In the genomic region with DNA sequence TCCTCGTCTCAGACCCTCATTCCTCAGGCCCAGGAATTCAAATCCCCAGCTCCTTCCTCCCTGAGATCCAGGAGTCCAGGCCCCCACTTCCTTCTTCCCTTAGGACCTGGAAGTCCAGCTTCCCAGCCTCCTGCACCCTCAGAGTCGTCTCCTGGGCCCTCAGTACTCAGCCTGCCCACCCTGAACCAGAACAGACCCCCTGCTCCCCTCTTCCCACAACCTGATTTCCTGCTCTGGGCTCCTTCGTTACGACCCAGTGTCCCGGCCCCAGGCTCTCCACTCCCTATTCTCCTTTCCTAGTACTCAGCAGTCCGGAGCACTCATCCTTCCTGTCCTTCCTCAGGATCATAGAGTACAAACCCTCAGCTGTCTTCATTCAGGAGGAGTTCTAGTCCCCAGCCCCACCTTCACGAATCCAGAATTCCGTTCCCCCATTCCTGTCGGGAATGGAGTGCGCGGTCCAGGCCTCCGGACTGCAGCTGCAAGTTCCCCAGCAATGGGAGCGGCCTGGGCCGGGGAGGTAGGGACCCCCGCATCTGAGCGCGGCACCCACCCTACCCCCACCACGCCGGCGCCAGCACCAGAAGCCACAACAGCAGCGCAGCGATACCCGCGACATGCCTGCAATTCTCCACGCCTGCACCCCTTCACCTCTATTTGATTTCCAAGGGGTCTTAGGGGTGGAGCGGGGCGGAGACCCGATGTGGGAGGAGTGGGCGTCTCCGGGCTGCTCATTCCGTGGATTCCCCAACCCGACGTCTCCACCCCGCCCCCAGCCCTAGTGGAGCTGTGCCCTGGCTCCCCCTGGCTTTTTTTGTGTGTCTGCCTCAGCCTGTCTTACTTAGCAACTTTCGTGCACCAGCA, we compare ENCODE assay signal across 8 cellular contexts. TPM values are rescaled to one million over a fixed set of nuclear protein-coding genes. Genes with fewer than 3 reads are reported as not detected.
DNase-seq lines count a peak whose midpoint lies in the region; ATAC-seq, FAIRE-seq and TF ChIP-seq lines count a peak whose summit lies in the region.

No MANE protein-coding gene starts in this region.

- H3K9me3 ChIP-seq in A549 (no peaks in the 10 kb centered on the region), HUES48 (ENCODE audit: control insufficient read depth, insufficient read depth, low read length) (no peaks in the 10 kb centered on the region), mucosa of rectum (ENCODE audit: control insufficient read depth in 2 of 2, low read length in 2 of 2) (no peaks in the 10 kb centered on the region)

- FAIRE-seq in A549 (lab: Jason Lieb, UNC): no peak

- no peak for TF ChIP-seq POLR2A in A549 (IDR thresholded peaks at IDR 0.05; ENCODE audit: low read length)

- peak overlapping the region; percentile 85 for H3K4me3 Mint-ChIP-seq in chondrocyte (ENCODE audit: unreplicated experiment)

- peaks cover 11% of the 10 kb centered on the region for H3K36me3 Mint-ChIP-seq in chondrocyte (ENCODE audit: low read depth)

- no peak overlapping the region for H3K4me3 ChIP-seq in A549
- H3K4me3 ChIP-seq in HUES48 (ENCODE audit: low read depth, low read length): peak overlapping the region; percentile 72
- peak overlapping the region; percentile 44 to 48 for H3K4me3 ChIP-seq in mucosa of rectum (ENCODE audit: low read length in 2 of 2)

- no peak for DNase-seq in A549 (ENCODE audit: low read depth in 1 of 2, low spot score in 1 of 2)
- DNase-seq in chondrocyte (ENCODE audit: low spot score): no peak
- DNase-seq in NCI-H774 (lab: John Stamatoyannopoulos, UW): no peak
- DNase-seq in germinal center (ENCODE audit: low spot score): no peak
- DNase-seq in NCI-H510A (lab: John Stamatoyannopoulos, UW): no peak

- TF ChIP-seq RAD21 in A549 (conservative IDR thresholded peaks at IDR 0.05 in 1 of 2, IDR thresholded peaks at IDR 0.05 in 1 of 2): no peak

- no peak for TF ChIP-seq EP300 in A549 (IDR thresholded peaks at IDR 0.05)

- WGBS in A549 (ENCODE audit: missing lambda C conversion rate): 89% methylated on average over 35 of the region's 35 CpGs

- peak overlapping the region; percentile 59 for H3K27ac Mint-ChIP-seq in chondrocyte (ENCODE audit: unreplicated experiment)

- H3K36me3 ChIP-seq in HUES48 (ENCODE audit: control insufficient read depth, insufficient read depth, low read length): peaks cover 22% of the 10 kb centered on the region
- H3K36me3 ChIP-seq in mucosa of rectum (ENCODE audit: control insufficient read depth in 2 of 2, insufficient read depth in 2 of 2, low read length in 2 of 2): peaks cover 18 to 21% of the 10 kb centered on the region in 2 donors

- CTCF ChIA-PET in A549 (lab: Yijun Ruan, JAX): interaction anchor here (0.7 to 1.5 kb wide), 7 partner anchors 8 to 453 kb away, joined by 3 to 8 read pairs (median 4); a partner anchor contains a TSS

- peak overlapping the region; percentile 54 for H3K4me2 ChIP-seq in A549

- TF ChIP-seq CTCF in A549 (IDR thresholded peaks at IDR 0.05) (no peak), chondrocyte (IDR thresholded peaks at IDR 0.05) (peak; percentile 5)

- H3K9ac ChIP-seq in HUES48 (ENCODE audit: low read depth, low read length) (no peak overlapping the region), mucosa of rectum (ENCODE audit: low read depth in 1 of 2, low read length in 2 of 2) (peak overlapping the region in 1 of 2 donors; percentile 59)

- POLR2A ChIA-PET in A549 (lab: Yijun Ruan, JAX): interaction anchor here (1.3 kb wide), 1 partner anchor 33 kb away, joined by 6 read pairs; a partner anchor contains a TSS

- H3K4me1 ChIP-seq in A549: peaks cover 15% of the 10 kb centered on the region
- H3K4me1 ChIP-seq in HUES48 (ENCODE audit: control insufficient read depth, insufficient read depth, low read length): peaks cover 29% of the 10 kb centered on the region
- H3K4me1 ChIP-seq in mucosa of rectum (ENCODE audit: control insufficient read depth in 2 of 2, insufficient read depth in 2 of 2, low read length in 2 of 2): peaks cover 11 to 15% of the 10 kb centered on the region in 2 donors

- ATAC-seq in A549 (no peak), GM21717 (IDR thresholded peaks at IDR 0.05; ENCODE audit: unreplicated experiment) (no peak)

- no peaks in the 10 kb centered on the region for H3K9me3 Mint-ChIP-seq in chondrocyte (ENCODE audit: low read depth)

- H3K4me1 Mint-ChIP-seq in chondrocyte (ENCODE audit: low read depth): peaks cover 50% of the 10 kb centered on the region

- H3K27ac ChIP-seq in A549 (peak overlapping the region; percentile 25 to 50; a peak in 4 of 6 replicates), HUES48 (ENCODE audit: low read depth, low read length) (peak overlapping the region; percentile 57), mucosa of rectum (ENCODE audit: low read depth in 2 of 2, low read length in 2 of 2) (peak overlapping the region; percentile 55 to 68)

- H3K27me3 Mint-ChIP-seq in chondrocyte (ENCODE audit: low read depth): no peaks in the 10 kb centered on the region

- H3K27me3 ChIP-seq in HUES48 (ENCODE audit: control insufficient read depth, insufficient read depth, low read length): peaks cover 14% of the 10 kb centered on the region
- no peaks in the 10 kb centered on the region for H3K27me3 ChIP-seq in mucosa of rectum (ENCODE audit: control insufficient read depth in 2 of 2, insufficient read depth in 2 of 2, low read length in 2 of 2)

TF ChIP-seq in A549, 52 proteins besides CTCF, POLR2A, EP300 and RAD21:
- 0 out of 5 replicates have a peak, but pooled peaks of 1 of the 2 experiments have one; percentile 12 for TF ChIP-seq JUN (IDR thresholded peaks at IDR 0.05)
- no peak for TF ChIP-seq RCOR1 (IDR thresholded peaks at IDR 0.05; ENCODE audit: low read depth, low read length)
TF ChIP-seq in A549: peak in this region for 1.

RNA-seq across cellular contexts. Expression of a gene that starts 12.7 kb away (rescaled TPM):
- polyA plus RNA-seq in A549 (2011; rRNA removed) (34.7 and 45.5 TPM in 2 replicates), A549 (2017; fragmentation: RNase III; extraction: RNeasy Plus Mini Kit Qiagen cat#74134 plus additional on column Dnase treatment) (79.2 to 81.4 TPM (median 80.3 TPM) in 3 replicates)
- 107 and 141 TPM in 2 replicates for polyA plus RNA-seq in A549 (2012; cell fraction: cytosol; rRNA removed)
- 199 and 212 TPM in 2 replicates for polyA plus RNA-seq in A549 (2012; cell fraction: nucleus; rRNA removed)
- polyA minus RNA-seq in A549 (2011; rRNA and poly(A)+ RNA removed): 72.7 and 78.7 TPM in 2 replicates
- 74.6 to 83.1 TPM (median 83.0 TPM) in 3 replicates for total RNA-seq in chondrocyte

RNA-seq across cellular contexts. Expression of a gene that starts 33.7 kb away (rescaled TPM):
- polyA plus RNA-seq in A549 (2011; rRNA removed): 20.7 and 25.0 TPM in 2 replicates
- polyA plus RNA-seq in A549 (2012; cell fraction: cytosol; rRNA removed): 30.0 and 35.6 TPM in 2 replicates
- 39.3 and 46.0 TPM in 2 replicates for polyA plus RNA-seq in A549 (2012; cell fraction: nucleus; rRNA removed)
- 17.1 to 23.3 TPM (median 22.9 TPM) in 3 replicates for polyA plus RNA-seq in A549 (2017; fragmentation: RNase III; extraction: RNeasy Plus Mini Kit Qiagen cat#74134 plus additional on column Dnase treatment)
- polyA minus RNA-seq in A549 (2011; rRNA and poly(A)+ RNA removed): 6.9 and 13.6 TPM in 2 replicates
- total RNA-seq in chondrocyte: 19.2 to 23.4 TPM (median 23.2 TPM) in 3 replicates

RNA-seq across cellular contexts. Expression of a gene that starts 36.4 kb away (rescaled TPM):
- polyA plus RNA-seq in A549 (2011; rRNA removed): not detected in 2 replicates
- polyA plus RNA-seq in A549 (2012; cell fraction: cytosol; rRNA removed): not detected in 2 replicates
- polyA plus RNA-seq in A549 (2012; cell fraction: nucleus; rRNA removed): 0.48 and 2.0 TPM in 2 replicates
- not detected in 3 replicates for polyA plus RNA-seq in A549 (2017; fragmentation: RNase III; extraction: RNeasy Plus Mini Kit Qiagen cat#74134 plus additional on column Dnase treatment)
- 1.8 TPM in 1 of 2 replicates, not detected in the other for polyA minus RNA-seq in A549 (2011; rRNA and poly(A)+ RNA removed)
- 1.4 to 2.6 TPM (median 2.4 TPM) in 3 replicates for total RNA-seq in chondrocyte

RNA-seq across cellular contexts. Expression of a gene that starts 38.5 kb away (rescaled TPM):
- polyA plus RNA-seq in A549 (2011; rRNA removed) (not detected in 2 replicates), A549 (2017; fragmentation: RNase III; extraction: RNeasy Plus Mini Kit Qiagen cat#74134 plus additional on column Dnase treatment) (not detected in 3 replicates)
- polyA plus RNA-seq in A549 (2012; cell fraction: cytosol; rRNA removed): 0.03 TPM in 1 of 2 replicates, not detected in the other
- 0.05 TPM in 1 of 2 replicates, not detected in the other for polyA plus RNA-seq in A549 (2012; cell fraction: nucleus; rRNA removed)
- polyA minus RNA-seq in A549 (2011; rRNA and poly(A)+ RNA removed): not detected in 2 replicates
- not detected in 3 replicates for total RNA-seq in chondrocyte
